In the genomic region with DNA sequence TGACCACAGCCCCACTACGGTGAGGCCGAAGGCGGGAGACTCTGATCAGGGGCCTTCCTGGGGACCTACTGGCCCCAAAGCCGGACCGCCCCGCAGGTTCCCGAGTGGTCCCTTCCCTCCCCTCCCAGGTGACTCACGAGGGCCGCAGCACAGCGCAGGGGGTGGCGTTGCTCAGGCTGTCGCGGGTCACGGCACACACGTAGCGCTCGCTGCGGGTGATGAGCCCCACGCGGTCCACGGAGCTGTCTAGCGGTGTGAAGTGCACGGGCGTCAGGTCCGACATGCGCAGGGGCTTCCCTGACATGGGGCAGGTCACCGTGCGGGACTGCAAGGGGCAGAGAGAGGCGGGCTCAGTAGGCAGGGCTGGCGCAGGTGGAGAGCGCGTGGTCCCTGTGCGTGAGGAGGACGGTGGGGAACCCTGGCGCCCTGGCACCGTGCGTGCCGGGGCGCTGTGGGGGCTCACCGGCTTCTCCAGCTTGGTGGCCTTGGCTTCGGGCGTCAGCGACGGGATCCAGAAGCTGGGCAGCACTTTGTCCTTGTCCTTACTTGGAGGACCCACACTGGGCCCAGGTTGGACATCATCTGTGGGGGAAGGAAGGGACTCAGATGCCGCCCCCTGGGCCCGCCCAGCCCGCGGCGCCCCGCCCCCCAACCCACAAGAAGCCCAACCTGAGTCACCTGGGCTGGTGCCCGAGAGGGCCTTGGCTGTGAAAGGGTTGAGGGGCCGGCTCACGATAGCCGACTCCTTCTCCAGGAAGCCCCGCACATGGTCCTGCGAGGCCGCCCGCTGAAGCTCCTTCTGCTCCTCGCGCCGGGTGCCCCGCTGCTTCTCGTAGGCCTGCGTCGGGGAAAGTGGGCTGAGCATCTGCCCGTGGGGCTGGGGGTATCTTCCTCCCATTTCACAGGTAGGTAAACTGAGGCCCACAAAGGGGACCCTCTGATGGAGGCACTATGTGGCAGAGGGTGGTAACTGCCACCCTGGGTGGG, we compare ENCODE assay signal across 12 cellular contexts. TPM values are rescaled to one million over a fixed set of nuclear protein-coding genes. Genes with fewer than 3 reads are reported as not detected.
DNase-seq lines count a peak whose midpoint lies in the region; ATAC-seq and TF ChIP-seq lines count a peak whose summit lies in the region.
"Had no signal": no experiment of that assay in that cellular context is flagged by ENCODE, and none has a peak within 500 bp of the region (broad histone marks: within the 10 kb centered on the region; RNA-seq: fewer than 3 reads in every experiment).

No MANE protein-coding gene starts in this region.

- no peak for TF ChIP-seq EP300 in esophagus muscularis mucosa (IDR thresholded peaks at IDR 0.05)

- H3K36me3 ChIP-seq in HUES48 (ENCODE audit: control insufficient read depth, insufficient read depth, low read length) (peaks cover 52% of the 10 kb centered on the region), esophagus muscularis mucosa (peaks cover 27 to 71% (median 59%) of the 10 kb centered on the region in 4 donors), rectal smooth muscle tissue (ENCODE audit: control insufficient read depth, insufficient read depth, low read length) (peaks cover 15% of the 10 kb centered on the region), SJCRH30 (peaks cover 32% of the 10 kb centered on the region)
- H3K36me3 ChIP-seq: ovary had no signal

- H3K4me3 ChIP-seq in HUES48 (ENCODE audit: low read depth, low read length) (peak overlapping the region; percentile 54), esophagus muscularis mucosa (peak overlapping the region in 2 of 4 donors; percentile 12 to 30), rectal smooth muscle tissue (ENCODE audit: low read length) (peak overlapping the region; percentile 17), SJCRH30 (no peak overlapping the region)
- H3K4me3 ChIP-seq: ovary had no signal

- H3K9me3 ChIP-seq in HUES48 (ENCODE audit: control insufficient read depth, insufficient read depth, low read length) (no peaks in the 10 kb centered on the region), esophagus muscularis mucosa (no peaks in the 10 kb centered on the region), SJCRH30 (replicated peaks) (no peaks in the 10 kb centered on the region)
- H3K9me3 ChIP-seq: ovary had no signal

- WGBS in esophagus muscularis mucosa = 83% methylated on average over 40 of the region's 66 CpGs

- intact Hi-C loops in esophagus muscularis mucosa (cut with DNase I) = no loop called here

- TF ChIP-seq CTCF in esophagus muscularis mucosa (IDR thresholded peaks at IDR 0.05) = no peak

- H3K27me3 ChIP-seq in HUES48 (ENCODE audit: control insufficient read depth, insufficient read depth, low read length) (no peaks in the 10 kb centered on the region), esophagus muscularis mucosa (no peaks in the 10 kb centered on the region), rectal smooth muscle tissue (ENCODE audit: control insufficient read depth, insufficient read depth, low read length) (no peaks in the 10 kb centered on the region), SJCRH30 (no peaks in the 10 kb centered on the region)
- H3K27me3 ChIP-seq: ovary had no signal

- ATAC-seq in HG02571 (IDR thresholded peaks at IDR 0.05; ENCODE audit: unreplicated experiment) = no peak

- no peak for TF ChIP-seq POLR2A in esophagus muscularis mucosa (IDR thresholded peaks at IDR 0.05; ENCODE audit: low read depth)

- H3K27ac ChIP-seq in HUES48 (ENCODE audit: low read depth, low read length) (peak overlapping the region; percentile 72), esophagus muscularis mucosa (replicated peaks in 1 of 4) (peak overlapping the region in 3 of 4 donors; percentile 5 to 65 (median 59)), rectal smooth muscle tissue (ENCODE audit: low read depth, low read length) (peak overlapping the region; percentile 2), SJCRH30 (no peak overlapping the region)

- H3K4me1 ChIP-seq in HUES48 (ENCODE audit: control insufficient read depth, insufficient read depth, low read length) = peaks cover 12% of the 10 kb centered on the region
- peaks cover 10 to 35% (median 29%) of the 10 kb centered on the region in 4 donors for H3K4me1 ChIP-seq in esophagus muscularis mucosa
- H3K4me1 ChIP-seq in rectal smooth muscle tissue (ENCODE audit: control insufficient read depth, insufficient read depth, low read length) = peaks cover 3% of the 10 kb centered on the region
- H3K4me1 ChIP-seq in SJCRH30 = peaks cover 14% of the 10 kb centered on the region

- H3K9ac ChIP-seq in HUES48 (ENCODE audit: low read depth, low read length) (peak overlapping the region; percentile 73), rectal smooth muscle tissue (ENCODE audit: low read length) (no peak overlapping the region)

- DNase-seq in activated CD8-positive, alpha-beta memory T cell treated with anti-CD3 and anti-CD28 coated beads for 24 hours = peak; percentile 78
- DNase-seq in esophagus muscularis mucosa (ENCODE audit: extremely low spot score) = no peak
- no peak for DNase-seq in SJCRH30
- no peak for DNase-seq in mucosa of gallbladder (ENCODE audit: low spot score)
- no peak for DNase-seq in NCI-H1694 treated with DMSO at 0.1 percent for 48 hours (lab: John Stamatoyannopoulos, UW)
- DNase-seq: cortex of kidney, NCI-H2171, SHP77 had no signal

RNA-seq across cellular contexts. Expression of a gene that starts 23.7 kb away (rescaled TPM):
- total RNA-seq in esophagus muscularis mucosa (10 to 100 TPM; 51.0 to 71.6 (median 59.2) TPM), mucosa of gallbladder (56.3 TPM)
- 54.2 and 66.5 TPM in 2 replicates for total RNA-seq in SJCRH30 (2014; rRNA removed; shearing (Covaris generic))

RNA-seq across cellular contexts. Expression of a gene that starts 24.4 kb away (rescaled TPM):
- 1 to 10 TPM in 2 of 4 donors, under 1 TPM in 1, not detected in 1; 0.17 to 2.5 (median 1.6) TPM for total RNA-seq in esophagus muscularis mucosa
- total RNA-seq in SJCRH30 (2014; rRNA removed; shearing (Covaris generic)) = 0.51 and 0.58 TPM in 2 replicates
- 18.2 TPM for total RNA-seq in mucosa of gallbladder

RNA-seq across cellular contexts. Expression of a gene that starts 28.9 kb away (rescaled TPM):
- 10 to 100 TPM in 3 of 4 donors, 1 to 10 TPM in 1; 9.8 to 22.4 (median 18.0) TPM for total RNA-seq in esophagus muscularis mucosa
- 2.8 and 3.4 TPM in 2 replicates for total RNA-seq in SJCRH30 (2014; rRNA removed; shearing (Covaris generic))
- 42.8 TPM for total RNA-seq in mucosa of gallbladder

RNA-seq across cellular contexts. Expression of a gene that starts 34.3 kb away (rescaled TPM):
- 10 to 100 TPM in 3 of 4 donors, 1 to 10 TPM in 1; 9.4 to 29.1 (median 16.3) TPM for total RNA-seq in esophagus muscularis mucosa
- total RNA-seq in SJCRH30 (2014; rRNA removed; shearing (Covaris generic)) = 6.1 and 6.3 TPM in 2 replicates
- 42.7 TPM for total RNA-seq in mucosa of gallbladder

RNA-seq across cellular contexts. Expression of a gene that starts 44.2 kb away (rescaled TPM):
- total RNA-seq in esophagus muscularis mucosa (100 to 1,000 TPM; 108 to 234 (median 170) TPM), mucosa of gallbladder (320 TPM)
- total RNA-seq in SJCRH30 (2014; rRNA removed; shearing (Covaris generic)) = 25.0 and 26.6 TPM in 2 replicates
